Comparison of ENCODE assay signal across 8 cellular contexts in the genomic region with DNA sequence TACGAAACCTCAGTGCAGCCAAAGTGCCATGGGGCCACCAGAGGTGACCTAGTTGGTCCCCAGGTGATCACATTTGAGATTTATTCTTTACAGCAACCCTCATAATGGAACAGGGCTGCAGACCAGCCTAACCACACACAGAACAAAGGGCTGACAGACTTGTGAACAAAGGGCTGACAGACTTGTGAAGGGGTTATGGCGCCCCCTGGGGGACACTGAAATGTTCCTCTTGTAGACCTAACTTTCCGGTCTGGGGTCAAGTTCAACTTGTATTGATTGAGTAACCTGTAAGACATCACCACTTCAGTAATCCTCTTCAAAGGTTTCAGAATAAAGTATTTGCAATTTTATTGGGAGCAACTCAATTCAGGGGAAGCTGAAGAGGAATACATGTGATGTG.
DNase-seq lines count a peak whose midpoint lies in the region; ATAC-seq and TF ChIP-seq lines count a peak whose summit lies in the region.

No MANE protein-coding gene starts in this region.

- peaks cover 3% of the 10 kb centered on the region for H3K9me3 Mint-ChIP-seq in T-helper 2 cell treated with Interferon-gamma antibody and Interleukin-4, amounts not matched to agents 5 μg/mL and 100 μg/mL, for 36 hours

- H3K4me1 Mint-ChIP-seq in T-helper 2 cell treated with Interferon-gamma antibody and Interleukin-4, amounts not matched to agents 5 μg/mL and 100 μg/mL, for 36 hours (ENCODE audit: low read depth), result peaks cover 44% of the 10 kb centered on the region

- TF ChIP-seq CTCF in DOHH2 (IDR thresholded peaks at IDR 0.05; ENCODE audit: low read depth, low read length, poor library complexity, severe bottlenecking) (peak; percentile 60), HEK293 (tag by site-specific recombination; IDR thresholded peaks at IDR 0.05) (peak; percentile 31; the same call in 1 of the 2 replicates)

- peaks cover 5% of the 10 kb centered on the region for H3K36me3 Mint-ChIP-seq in T-helper 2 cell treated with Interferon-gamma antibody and Interleukin-4, amounts not matched to agents 5 μg/mL and 100 μg/mL, for 36 hours (ENCODE audit: low read depth)

- no peak overlapping the region for H3K27ac Mint-ChIP-seq in T-helper 2 cell treated with Interferon-gamma antibody and Interleukin-4, amounts not matched to agents 5 μg/mL and 100 μg/mL, for 36 hours

- H3K4me1 ChIP-seq in DOHH2 (ENCODE audit: control insufficient read depth, low read length), result no peaks in the 10 kb centered on the region
- no peaks in the 10 kb centered on the region for H3K4me1 ChIP-seq in HEK293 (ENCODE audit: control insufficient read depth, insufficient read depth, low read length)

- peaks cover 9% of the 10 kb centered on the region for H3K27me3 Mint-ChIP-seq in T-helper 2 cell treated with Interferon-gamma antibody and Interleukin-4, amounts not matched to agents 5 μg/mL and 100 μg/mL, for 36 hours (ENCODE audit: low read depth)

- H3K27ac ChIP-seq in DOHH2 (ENCODE audit: low read depth, low read length) (no peak overlapping the region), HEK293 (ENCODE audit: extremely low read depth, low read depth, low read length) (no peak overlapping the region)

- POLR2A ChIA-PET in HEK293 (lab: Yijun Ruan, JAX), result no interaction called here

- peak; percentile 44 to 59 for DNase-seq in NCI-H187 (lab: John Stamatoyannopoulos, UW)
- DNase-seq in T-helper 2 cell treated with Interferon-gamma antibody and Interleukin-4, amounts not matched to agents 5 μg/mL and 100 μg/mL, for 36 hours (ENCODE audit: low spot score), result peak; percentile 63
- peak in 53 of 58 donors; percentile 0 to 79 (median 14) for DNase-seq in anterior cingulate cortex (lab: John Stamatoyannopoulos, UW)
- DNase-seq in hepatic stellate cell (ENCODE audit: low spot score), result peak; percentile 7
- DNase-seq in skeletal muscle cell (ENCODE audit: low read depth), result peak; percentile 46

- no peaks in the 10 kb centered on the region for H3K36me3 ChIP-seq in DOHH2 (ENCODE audit: control insufficient read depth, low read length)
- no peaks in the 10 kb centered on the region for H3K36me3 ChIP-seq in HEK293 (ENCODE audit: control insufficient read depth in 2 of 2, insufficient read depth in 1 of 2, low read length in 2 of 2)

- no peaks in the 10 kb centered on the region for H3K9me2 ChIP-seq in DOHH2 (replicated peaks; ENCODE audit: control insufficient read depth, low read length)

- H3K4me3 Mint-ChIP-seq in T-helper 2 cell treated with Interferon-gamma antibody and Interleukin-4, amounts not matched to agents 5 μg/mL and 100 μg/mL, for 36 hours, result no peak overlapping the region

- H3K4me2 ChIP-seq in DOHH2 (ENCODE audit: low read length), result no peak overlapping the region

- CTCF ChIA-PET in HEK293 (lab: Yijun Ruan, JAX), result interaction anchor here (0.7 to 1.8 kb wide), 4 partner anchors 8 to 190 kb away, joined by 3 to 5 read pairs (median 4); no protein-coding TSS in a partner anchor

- H3K4me3 ChIP-seq in DOHH2 (ENCODE audit: low read length) (no peak overlapping the region), HEK293 (ENCODE audit: low read depth, low read length) (no peak overlapping the region), skeletal muscle cell (ENCODE audit: low read depth, low read length) (no peak overlapping the region)

- no peaks in the 10 kb centered on the region for H4K20me1 ChIP-seq in DOHH2 (ENCODE audit: control insufficient read depth, insufficient read depth, low read depth, low read length)

- peaks cover 3% of the 10 kb centered on the region; the same call in 1 of the 2 replicates for H3K27me3 ChIP-seq in DOHH2 (ENCODE audit: control insufficient read depth, low read length)

- no peaks in the 10 kb centered on the region for H3F3A ChIP-seq in DOHH2 (ENCODE audit: control insufficient read depth, insufficient read depth)

- H3K9me3 ChIP-seq in DOHH2 (ENCODE audit: control insufficient read depth, insufficient read depth, low read length) (no peaks in the 10 kb centered on the region), HEK293 (ENCODE audit: control insufficient read depth, insufficient read depth, low read depth, low read length) (no peaks in the 10 kb centered on the region)

- no peak for ATAC-seq in GM19397 (IDR thresholded peaks at IDR 0.05; ENCODE audit: unreplicated experiment)

- no peaks in the 10 kb centered on the region for H3K79me2 ChIP-seq in DOHH2 (ENCODE audit: control insufficient read depth, low read length)

TF ChIP-seq in HEK293, 187 proteins besides CTCF, POLR2A, EP300 and RAD21:
- TF ChIP-seq ZBTB17 (tag by site-specific recombination; IDR thresholded peaks at IDR 0.05), result peak; percentile 50
- TF ChIP-seq, protein P1, sequence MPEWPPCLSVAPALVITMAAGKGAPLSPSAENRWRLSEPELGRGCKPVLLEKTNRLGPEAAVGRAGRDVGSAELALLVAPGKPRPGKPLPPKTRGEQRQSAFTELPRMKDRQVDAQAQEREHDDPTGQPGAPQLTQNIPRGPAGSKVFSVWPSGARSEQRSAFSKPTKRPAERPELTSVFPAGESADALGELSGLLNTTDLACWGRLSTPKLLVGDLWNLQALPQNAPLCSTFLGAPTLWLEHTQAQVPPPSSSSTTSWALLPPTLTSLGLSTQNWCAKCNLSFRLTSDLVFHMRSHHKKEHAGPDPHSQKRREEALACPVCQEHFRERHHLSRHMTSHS (tag by site-specific recombination; IDR thresholded peaks at IDR 0.05), result no peak
- TF ChIP-seq ZNF843 (tag by site-specific recombination; IDR thresholded peaks at IDR 0.05), result no peak
- TF ChIP-seq ZBTB21 (tag by site-specific recombination; IDR thresholded peaks at IDR 0.05), result no peak
- TF ChIP-seq SETDB1 (IDR thresholded peaks at IDR 0.05; ENCODE audit: insufficient read length, low read length), result no peak
- TF ChIP-seq ZNF654 (tag by site-specific recombination; IDR thresholded peaks at IDR 0.05; ENCODE audit: low read depth), result peak; percentile 49
- no peak for TF ChIP-seq ZBTB8A (tag by site-specific recombination; IDR thresholded peaks at IDR 0.05)
- TF ChIP-seq BCL11A (tag by site-specific recombination; IDR thresholded peaks at IDR 0.05; ENCODE audit: low read depth), result no peak
- no peak for TF ChIP-seq FEZF1 (tag by site-specific recombination; IDR thresholded peaks at IDR 0.05)
- TF ChIP-seq ZNF280D (tag by site-specific recombination; IDR thresholded peaks at IDR 0.05), result no peak
- TF ChIP-seq, protein P2, sequence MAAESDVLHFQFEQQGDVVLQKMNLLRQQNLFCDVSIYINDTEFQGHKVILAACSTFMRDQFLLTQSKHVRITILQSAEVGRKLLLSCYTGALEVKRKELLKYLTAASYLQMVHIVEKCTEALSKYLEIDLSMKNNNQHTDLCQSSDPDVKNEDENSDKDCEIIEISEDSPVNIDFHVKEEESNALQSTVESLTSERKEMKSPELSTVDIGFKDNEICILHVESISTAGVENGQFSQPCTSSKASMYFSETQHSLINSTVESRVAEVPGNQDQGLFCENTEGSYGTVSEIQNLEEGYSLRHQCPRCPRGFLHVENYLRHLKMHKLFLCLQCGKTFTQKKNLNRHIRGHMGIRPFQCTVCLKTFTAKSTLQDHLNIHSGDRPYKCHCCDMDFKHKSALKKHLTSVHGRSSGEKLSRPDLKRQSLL (tag by site-specific recombination; IDR thresholded peaks at IDR 0.05), result no peak
- no peak for TF ChIP-seq ZNF596 (tag by site-specific recombination; IDR thresholded peaks at IDR 0.05)
- 0 out of 2 replicates have a peak, but pooled peaks have one; percentile 30 for TF ChIP-seq ZNF660 (tag by site-specific recombination; IDR thresholded peaks at IDR 0.05)
- no peak for TF ChIP-seq ZNF76 (tag by site-specific recombination; IDR thresholded peaks at IDR 0.05; ENCODE audit: borderline replicate concordance, low read depth)
- no peak for TF ChIP-seq ELK4 (IDR thresholded peaks at IDR 0.05; ENCODE audit: borderline replicate concordance, low read depth, low read length)
- TF ChIP-seq YY1 (tag by site-specific recombination; IDR thresholded peaks at IDR 0.05), result no peak
- no peak for TF ChIP-seq ZNF292 (tag by site-specific recombination; IDR thresholded peaks at IDR 0.05; ENCODE audit: borderline replicate concordance, low read depth)

Comparison
In these comparisons a context has a peak if more than half of its experiments do, and no peak if none do; other contexts are left out.
1. DNase-seq: peak in every context shown above with its lines; median percentile 63 in T-helper 2 cell treated with Interferon-gamma antibody and Interleukin-4, amounts not matched to agents 5 μg/mL and 100 μg/mL, for 36 hours; 52 in NCI-H187; 46 in skeletal muscle cell; 14 in anterior cingulate cortex; 7 in hepatic stellate cell.